ENCODE assay signal across 9 cellular contexts in genomic region chr11:134850566-134850965, GRCh38.
"Had no signal": no experiment of that assay in that cellular context is flagged by ENCODE, and none has a peak within 500 bp of the region (broad histone marks: within the 10 kb centered on the region; RNA-seq: fewer than 3 reads in every experiment).

No MANE protein-coding gene starts in this region.

- H3K4me1 ChIP-seq: HAP-1 had no signal

- ATAC-seq: HCT116 had no signal

- H3K4me2 ChIP-seq: GM23338 had no signal

- FAIRE-seq: H54 had no signal

- H3K9ac ChIP-seq: GM23248 had no signal

- DNase-seq: GM23248, GOT3, H7, HCEC 1CT, HFFc6 had no signal

- H3K4me3 ChIP-seq: GM23248, GM23338, HAP-1 had no signal

- H3K36me3 ChIP-seq: HAP-1 had no signal

- H3K27ac ChIP-seq: GM23248 had no signal

- H3K9me3 ChIP-seq: HAP-1 had no signal

- H2AFZ ChIP-seq: GM23248 had no signal
